11 cellular contexts compared by ENCODE assay signal in genomic region chr3:50153782-50154475, GRCh38. TPM values are rescaled to one million over a fixed set of nuclear protein-coding genes. Genes with fewer than 3 reads are reported as not detected.
DNase-seq lines count a peak whose midpoint lies in the region; ATAC-seq and TF ChIP-seq lines count a peak whose summit lies in the region.
"Had no signal": no experiment of that assay in that cellular context is flagged by ENCODE, and none has a peak within 500 bp of the region (broad histone marks: within the 10 kb centered on the region; RNA-seq: fewer than 3 reads in every experiment).

No MANE protein-coding gene starts in this region.

- DNase-seq in activated T-cell treated with anti-CD3 and anti-CD28 coated beads, Interleukin-2, amount 50 U/mL, for 4 hours = no peak
- DNase-seq in activated T-cell treated with anti-CD3 and anti-CD28 coated beads for 4 hours (no peak), NCI-H146 (lab: John Stamatoyannopoulos, UW) (no peak), NCI-H2029 (lab: John Stamatoyannopoulos, UW) (no peak), NCI-H187 treated with DMSO at 0.1 percent for 48 hours (lab: John Stamatoyannopoulos, UW) (no peak)
- no peak for DNase-seq in activated CD8-positive, alpha-beta T cell treated with anti-CD3 and anti-CD28 coated beads for 36 hours
- DNase-seq in stimulated activated naive CD8-positive, alpha-beta T cell treated with anti-CD3 and anti-CD28 coated beads, Interleukin-15, amount 100 ng/mL, for 72 hours = no peak
- DNase-seq: SIG-M5 had no signal

- no peaks in the 10 kb centered on the region for H3K36me3 Mint-ChIP-seq in activated T-cell treated with anti-CD3 and anti-CD28 coated beads, Interleukin-2, amount 50 U/mL, for 4 hours (ENCODE audit: insufficient read depth)
- no peaks in the 10 kb centered on the region for H3K36me3 Mint-ChIP-seq in activated CD8-positive, alpha-beta T cell treated with anti-CD3 and anti-CD28 coated beads for 36 hours (ENCODE audit: low read depth)

- CTCF ChIA-PET in activated CD8-positive, alpha-beta T cell treated with anti-CD3 and anti-CD28 coated beads for 36 hours (lab: Charles Lee) = interaction anchor here (0.6 to 0.8 kb wide), 2 partner anchors 34 to 41 kb away, joined by 3 to 5 read pairs; no protein-coding TSS in a partner anchor

- intact Hi-C loops in activated CD8-positive, alpha-beta T cell treated with anti-CD3 and anti-CD28 coated beads for 36 hours (cut with micrococcal nuclease) = no loop called here

- peaks cover 8% of the 10 kb centered on the region for H3K4me1 Mint-ChIP-seq in activated T-cell treated with anti-CD3 and anti-CD28 coated beads, Interleukin-2, amount 50 U/mL, for 4 hours (ENCODE audit: low read depth)
- peaks cover 8% of the 10 kb centered on the region for H3K4me1 Mint-ChIP-seq in activated CD8-positive, alpha-beta T cell treated with anti-CD3 and anti-CD28 coated beads for 36 hours (ENCODE audit: low read depth)
- peaks cover 20% of the 10 kb centered on the region for H3K4me1 Mint-ChIP-seq in stimulated activated naive CD8-positive, alpha-beta T cell treated with anti-CD3 and anti-CD28 coated beads, Interleukin-15, amount 100 ng/mL, for 72 hours

- ATAC-seq in activated T-cell treated with anti-CD3 and anti-CD28 coated beads, Interleukin-2, amount 50 U/mL, for 4 hours = no peak
- no peak for ATAC-seq in activated CD8-positive, alpha-beta T cell treated with anti-CD3 and anti-CD28 coated beads for 36 hours
- ATAC-seq in stimulated activated naive CD8-positive, alpha-beta T cell treated with anti-CD3 and anti-CD28 coated beads, Interleukin-15, amount 100 ng/mL, for 72 hours = peak; percentile 1

- H3K9me3 ChIP-seq in iPS-18c (ENCODE audit: control insufficient read depth, insufficient read depth, low read length) = peaks cover 3% of the 10 kb centered on the region
- H3K9me3 ChIP-seq: prostate gland had no signal

- peak overlapping the region; percentile 77 for H3K4me3 Mint-ChIP-seq in activated T-cell treated with anti-CD3 and anti-CD28 coated beads, Interleukin-2, amount 50 U/mL, for 4 hours
- H3K4me3 Mint-ChIP-seq in activated CD8-positive, alpha-beta T cell treated with anti-CD3 and anti-CD28 coated beads for 36 hours = peak overlapping the region; percentile 54
- peak overlapping the region; percentile 69 to 76 for H3K4me3 Mint-ChIP-seq in stimulated activated naive CD8-positive, alpha-beta T cell treated with anti-CD3 and anti-CD28 coated beads, Interleukin-15, amount 100 ng/mL, for 72 hours

- H3K4me3 ChIP-seq in iPS-18c (ENCODE audit: insufficient read depth, low read depth, low read length) = peak overlapping the region; percentile 43

- peaks cover 32% of the 10 kb centered on the region for H3K27me3 Mint-ChIP-seq in activated T-cell treated with anti-CD3 and anti-CD28 coated beads, Interleukin-2, amount 50 U/mL, for 4 hours (ENCODE audit: low read depth)
- peaks cover 30% of the 10 kb centered on the region for H3K27me3 Mint-ChIP-seq in activated CD8-positive, alpha-beta T cell treated with anti-CD3 and anti-CD28 coated beads for 36 hours
- peaks cover 50% of the 10 kb centered on the region for H3K27me3 Mint-ChIP-seq in stimulated activated naive CD8-positive, alpha-beta T cell treated with anti-CD3 and anti-CD28 coated beads, Interleukin-15, amount 100 ng/mL, for 72 hours

- TF ChIP-seq CTCF in activated CD8-positive, alpha-beta T cell treated with anti-CD3 and anti-CD28 coated beads for 36 hours (IDR thresholded peaks at IDR 0.05) = no peak

- POLR2A ChIA-PET in activated CD8-positive, alpha-beta T cell treated with anti-CD3 and anti-CD28 coated beads for 36 hours (lab: Charles Lee) = no interaction called here

- H3K9me3 Mint-ChIP-seq in activated T-cell treated with anti-CD3 and anti-CD28 coated beads, Interleukin-2, amount 50 U/mL, for 4 hours = no peaks in the 10 kb centered on the region
- H3K9me3 Mint-ChIP-seq in activated CD8-positive, alpha-beta T cell treated with anti-CD3 and anti-CD28 coated beads for 36 hours = no peaks in the 10 kb centered on the region
- H3K9me3 Mint-ChIP-seq in stimulated activated naive CD8-positive, alpha-beta T cell treated with anti-CD3 and anti-CD28 coated beads, Interleukin-15, amount 100 ng/mL, for 72 hours = no peaks in the 10 kb centered on the region

- no peak overlapping the region for H3K27ac Mint-ChIP-seq in activated CD8-positive, alpha-beta T cell treated with anti-CD3 and anti-CD28 coated beads for 36 hours
- no peak overlapping the region for H3K27ac Mint-ChIP-seq in stimulated activated naive CD8-positive, alpha-beta T cell treated with anti-CD3 and anti-CD28 coated beads, Interleukin-15, amount 100 ng/mL, for 72 hours

RNA-seq across cellular contexts. Expression of gene SEMA3F, which starts 1.2 kb away (rescaled TPM):
- under 1 TPM; 0.19 to 0.24 (median 0.23) TPM for total RNA-seq in activated T-cell treated with anti-CD3 and anti-CD28 coated beads, Interleukin-2, amount 50 U/mL, for 4 hours
- total RNA-seq in activated CD8-positive, alpha-beta T cell treated with anti-CD3 and anti-CD28 coated beads for 36 hours = under 1 TPM; 0.34 to 0.43 TPM

RNA-seq across cellular contexts. Expression of gene GNAT1, which starts 37.5 kb away (rescaled TPM):
- not detected for total RNA-seq in activated T-cell treated with anti-CD3 and anti-CD28 coated beads, Interleukin-2, amount 50 U/mL, for 4 hours
- under 1 TPM; 0.11 to 0.23 TPM for total RNA-seq in activated CD8-positive, alpha-beta T cell treated with anti-CD3 and anti-CD28 coated beads for 36 hours
- total RNA-seq: frontal cortex, prostate gland had no signal

RNA-seq across cellular contexts. Expression of gene SLC38A3, which starts 51.1 kb away (rescaled TPM):
- under 1 TPM in 2 of 3 donors, not detected in 1; 0.08 to 0.52 TPM for total RNA-seq in activated T-cell treated with anti-CD3 and anti-CD28 coated beads, Interleukin-2, amount 50 U/mL, for 4 hours
- total RNA-seq in activated CD8-positive, alpha-beta T cell treated with anti-CD3 and anti-CD28 coated beads for 36 hours = under 1 TPM in 1 of 2 experiments, not detected in 1; 0.22 TPM
